Comparison of ENCODE assay signal across 8 cellular contexts in the genomic region with DNA sequence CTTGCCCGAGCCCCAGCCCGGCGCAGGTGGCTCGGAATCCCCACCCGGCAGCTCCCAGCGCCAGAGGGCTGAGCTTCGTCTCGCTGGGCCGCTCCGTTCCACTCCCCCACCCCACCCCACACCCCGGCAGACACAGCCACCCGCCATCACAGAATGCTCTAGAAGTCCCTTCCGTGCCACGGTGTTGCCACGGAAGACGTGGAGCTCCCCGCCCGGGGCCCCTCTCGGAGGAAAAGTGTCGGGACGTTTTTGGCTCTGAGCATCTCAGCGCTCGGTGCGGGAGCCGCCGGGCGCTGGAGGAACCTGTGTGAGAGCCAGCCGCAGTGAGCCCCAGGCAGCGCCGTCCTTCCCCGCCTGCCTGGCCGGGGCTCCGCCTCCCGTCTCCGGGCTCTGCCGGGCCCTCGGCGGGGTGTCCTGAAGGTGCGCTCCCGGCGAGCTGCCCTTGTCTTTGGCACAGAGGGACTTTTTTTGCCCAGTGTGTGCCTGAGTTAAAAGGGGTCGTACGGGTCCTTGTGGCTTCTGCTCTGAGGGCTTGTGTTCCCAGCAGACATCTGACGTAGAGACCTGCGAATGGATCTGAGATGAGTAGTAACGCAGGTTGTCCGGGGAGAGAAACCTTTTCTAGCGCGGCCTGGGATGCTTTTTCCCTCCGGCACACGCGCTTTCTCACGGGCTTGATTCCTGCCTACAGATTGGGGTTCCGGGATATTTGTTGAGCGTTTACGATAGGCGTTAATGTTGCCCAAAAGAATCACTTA. TPM values are rescaled to one million over a fixed set of nuclear protein-coding genes. Genes with fewer than 3 reads are reported as not detected.
DNase-seq lines count a peak whose midpoint lies in the region; ATAC-seq and TF ChIP-seq lines count a peak whose summit lies in the region.

No MANE protein-coding gene starts in this region.

- TF ChIP-seq EP300 in upper lobe of left lung (IDR thresholded peaks at IDR 0.05) = no peak

- WGBS in heart right ventricle, 2 donors = 2 to 3% methylated on average over 55 to 57 of the region's 57 CpGs
- 5 to 13% methylated on average over 17 to 23 of the region's 57 CpGs for WGBS in upper lobe of left lung, 2 donors

- H3K4me3 ChIP-seq in RWPE2 (ENCODE audit: severe bottlenecking) (peak overlapping the region; percentile 68), heart right ventricle (peak overlapping the region; percentile 77 to 98 (median 91)), upper lobe of left lung (peak overlapping the region; percentile 61 to 90 (median 74))

- ATAC-seq in HG03432 (IDR thresholded peaks at IDR 0.05; ENCODE audit: unreplicated experiment) (peak; percentile 6), RWPE2 (ENCODE audit: low read depth) (peak; percentile 33), heart right ventricle (peak in 5 of 8 donors; percentile 2 to 32 (median 23)), upper lobe of left lung (ENCODE audit: low FRiP score in 2 of 2) (peak; percentile 43 to 71), HG02973 (IDR thresholded peaks at IDR 0.05; ENCODE audit: unreplicated experiment) (no peak)

- H3K4me1 ChIP-seq in RWPE2 (ENCODE audit: insufficient read depth, poor library complexity, severe bottlenecking) = peaks cover 13% of the 10 kb centered on the region
- H3K4me1 ChIP-seq in heart right ventricle = peaks cover 0 to 50% (median 35%) of the 10 kb centered on the region in 9 donors
- peaks cover 22 to 39% (median 29%) of the 10 kb centered on the region in 4 donors for H3K4me1 ChIP-seq in upper lobe of left lung

- TF ChIP-seq POLR2A in upper lobe of left lung (IDR thresholded peaks at IDR 0.05) = peak in 3 of 4 donors; percentile 38 to 74 (median 55)

- no peaks in the 10 kb centered on the region for H3K36me3 ChIP-seq in RWPE2 (ENCODE audit: low read depth)
- no peaks in the 10 kb centered on the region for H3K36me3 ChIP-seq in heart right ventricle
- no peaks in the 10 kb centered on the region for H3K36me3 ChIP-seq in upper lobe of left lung

- TF ChIP-seq CTCF in RWPE2 (IDR thresholded peaks at IDR 0.05; ENCODE audit: poor library complexity, severe bottlenecking) (no peak), heart right ventricle (IDR thresholded peaks at IDR 0.05) (no peak), upper lobe of left lung (IDR thresholded peaks at IDR 0.05) (no peak)

- peak overlapping the region; percentile 87 for H3K27ac ChIP-seq in RWPE2 (ENCODE audit: poor library complexity, severe bottlenecking)
- H3K27ac ChIP-seq in heart right ventricle = peak overlapping the region; percentile 91 to 100 (median 99)
- peak overlapping the region; percentile 94 to 98 (median 96) for H3K27ac ChIP-seq in upper lobe of left lung

- H3K9me3 ChIP-seq in RWPE2 (ENCODE audit: severe bottlenecking) = no peaks in the 10 kb centered on the region
- no peaks in the 10 kb centered on the region for H3K9me3 ChIP-seq in heart right ventricle
- no peaks in the 10 kb centered on the region for H3K9me3 ChIP-seq in upper lobe of left lung

- intact Hi-C loops in heart right ventricle (cut with DNase I) = loop anchor here in 6 of 10 donors (5.0 to 10.0 kb wide), 6 partner anchors 58 to 190 kb away; a partner anchor contains a TSS
- intact Hi-C loops in posterior vena cava (cut with DNase I) = loop anchor here in 1 of 2 donors (5.0 kb wide), 1 partner anchor 97 kb away; no protein-coding TSS in a partner anchor

- DNase-seq in DMS79 treated with DMSO at 0.1 percent for 48 hours (lab: John Stamatoyannopoulos, UW) = peak; percentile 41
- DNase-seq in RWPE2 (ENCODE audit: low spot score) = peak; percentile 55
- peak; percentile 9 for DNase-seq in activated naive CD8-positive, alpha-beta T cell treated with anti-CD3 and anti-CD28 coated beads, Interleukin-2, amount 50 U/mL, for 16 hours (ENCODE audit: low read depth, low spot score)
- DNase-seq in heart right ventricle = peak; percentile 42 to 69
- peak; percentile 87 for DNase-seq in posterior vena cava (ENCODE audit: low spot score)
- DNase-seq in upper lobe of left lung = peak; percentile 64 to 93

- no peaks in the 10 kb centered on the region for H3K27me3 ChIP-seq in RWPE2 (ENCODE audit: insufficient read depth, poor library complexity, severe bottlenecking)
- H3K27me3 ChIP-seq in heart right ventricle = no peaks in the 10 kb centered on the region
- no peaks in the 10 kb centered on the region for H3K27me3 ChIP-seq in upper lobe of left lung

RNA-seq across cellular contexts. Expression of a gene that starts 1.8 kb away (rescaled TPM):
- total RNA-seq in heart right ventricle (10 to 100 TPM; 15.1 to 45.3 (median 20.1) TPM), posterior vena cava (10 to 100 TPM; 25.0 to 26.3 TPM), upper lobe of left lung (10 to 100 TPM; 29.9 to 60.8 (median 40.6) TPM)
- 1 to 10 TPM; 7.0 to 7.3 TPM for polyA plus RNA-seq in heart right ventricle

Comparison
In these comparisons a context has a peak if more than half of its experiments do, and no peak if none do; other contexts are left out.
1. DNase-seq: peak in every context shown above with its lines; median percentile 87 in posterior vena cava; 78 in upper lobe of left lung; 56 in heart right ventricle; 55 in RWPE2; 41 in DMS79 treated with DMSO at 0.1 percent for 48 hours; 9 in activated naive CD8-positive, alpha-beta T cell treated with anti-CD3 and anti-CD28 coated beads, Interleukin-2, amount 50 U/mL, for 16 hours.